ENCODE assay signal across 1 cellular context in genomic region chr14:69650948-69651369, GRCh38.
TF ChIP-seq lines count a peak whose summit lies in the region.

No MANE protein-coding gene starts in this region.

TF ChIP-seq in K562, 482 proteins besides CTCF, POLR2A, EP300 and RAD21 (continued from another document):
- TF ChIP-seq HMBOX1 (IDR thresholded peaks at IDR 0.05) (no peak), BCL6 (CRISPR knock-in tag; IDR thresholded peaks at IDR 0.05) (no peak), POU5F1 (IDR thresholded peaks at IDR 0.05; ENCODE audit: borderline replicate concordance, low read depth, low read length, partially characterized antibody) (no peak), TCF7 (IDR thresholded peaks at IDR 0.05; ENCODE audit: borderline replicate concordance) (no peak), ZNF146 (CRISPR knock-in tag; IDR thresholded peaks at IDR 0.05; ENCODE audit: unreplicated experiment) (no peak)
TF ChIP-seq in K562: peak in this region for 0.
